8 cellular contexts compared by ENCODE assay signal in genomic region chr5:170922331-170922730, GRCh38.
DNase-seq lines count a peak whose midpoint lies in the region; ATAC-seq, FAIRE-seq and TF ChIP-seq lines count a peak whose summit lies in the region.
"Not testable (repeated sequence)": the region's sequence is repeated elsewhere in the genome, so short reads cannot be mapped to it uniquely, and the experiment has no call there.

No MANE protein-coding gene starts in this region.

- TF ChIP-seq CTCF in GM23338 (conservative IDR thresholded peaks at IDR 0.05; ENCODE audit: low read depth in 2 of 2); bronchial epithelial cell (IDR thresholded peaks at IDR 0.05; ENCODE audit: insufficient read depth, low read length, severe bottlenecking); foreskin keratinocyte (conservative IDR thresholded peaks at IDR 0.05): not testable (repeated sequence)

- not testable (repeated sequence) for H3K27me3 Mint-ChIP-seq in GM23338 (ENCODE audit: insufficient read depth, low read depth, poor library complexity)

- H3K4me1 ChIP-seq in GM23338 (ENCODE audit: insufficient read depth); foreskin keratinocyte; mesodermal cell (ENCODE audit: control insufficient read depth, insufficient read depth, low read length, poor library complexity, severe bottlenecking): not testable (repeated sequence)
- peaks cover 11% of the 10 kb centered on the region for H3K4me1 ChIP-seq in neuron (ENCODE audit: insufficient read depth, low read length)

- 47 to 62% methylated on average over 9 to 10 of the region's 10 CpGs for WGBS in mesodermal cell (ENCODE audit: insufficient coverage in 2 of 2), 2 experiments

- H3K9me2 ChIP-seq in GM23338 (ENCODE audit: insufficient read depth): not testable (repeated sequence)

- FAIRE-seq in bronchial epithelial cell (lab: Jason Lieb, UNC): not testable (repeated sequence)
- FAIRE-seq in urothelium cell line (lab: Jason Lieb, UNC): peak; percentile 67

- DNase-seq in GM23338 (ENCODE audit: low spot score) (peak; percentile 39), amniotic epithelial cell (ENCODE audit: low read depth) (peak; percentile 57), bronchial epithelial cell (ENCODE audit: low read depth) (peak; percentile 11), islet precursor cell (peak; percentile 48)
- DNase-seq in foreskin keratinocyte; urothelium cell line (ENCODE audit: low spot score): not testable (repeated sequence)

- H3K79me2 ChIP-seq in GM23338 (replicated peaks; ENCODE audit: insufficient read depth): not testable (repeated sequence)

- H3K4me3 ChIP-seq in GM23338; bronchial epithelial cell (ENCODE audit: low read depth, low read length); mesodermal cell (ENCODE audit: extremely low read depth, insufficient read depth, low read length, poor library complexity, severe bottlenecking): not testable (repeated sequence)
- peak overlapping the region; percentile 48 for H3K4me3 ChIP-seq in neuron (ENCODE audit: low read length)

- ATAC-seq in GM23338 (peak; percentile 82), foreskin keratinocyte (peak; percentile 32)

- not testable (repeated sequence) for H3F3A ChIP-seq in GM23338 (replicated peaks; ENCODE audit: low read depth)

- H3K27ac ChIP-seq in GM23338 (ENCODE audit: low read depth); foreskin keratinocyte: not testable (repeated sequence)
- H3K27ac ChIP-seq in mesodermal cell (ENCODE audit: low read depth, low read length, severe bottlenecking): peak overlapping the region; percentile 47

- H3K27ac Mint-ChIP-seq in GM23338: not testable (repeated sequence)

- H3K9me3 Mint-ChIP-seq in GM23338: not testable (repeated sequence)

- H3K27me3 ChIP-seq in GM23338 (ENCODE audit: insufficient read depth); bronchial epithelial cell (ENCODE audit: control insufficient read depth, insufficient read depth, low read length); foreskin keratinocyte; neuron (ENCODE audit: insufficient read depth, low read length): not testable (repeated sequence)

- H3K4me1 Mint-ChIP-seq in GM23338: not testable (repeated sequence)

- not testable (repeated sequence) for H3K4me2 ChIP-seq in GM23338

- peaks cover 23% of the 10 kb centered on the region; the same call in 2 of the 3 replicates for H3K36me3 Mint-ChIP-seq in GM23338 (ENCODE audit: low read depth)

- H3K36me3 ChIP-seq in GM23338 (ENCODE audit: insufficient read depth); bronchial epithelial cell (ENCODE audit: control insufficient read depth, insufficient read depth, low read length); mesodermal cell (ENCODE audit: control insufficient read depth, insufficient read depth, low read length); neuron (ENCODE audit: insufficient read depth, low read length): not testable (repeated sequence)

- not testable (repeated sequence) for H3K9me3 ChIP-seq in mesodermal cell (ENCODE audit: control insufficient read depth, low read length); neuron (ENCODE audit: low read length)

- not testable (repeated sequence) for H2AFZ ChIP-seq in GM23338
- H2AFZ ChIP-seq in neuron (ENCODE audit: low read depth, low read length): peak overlapping the region; percentile 76

- H4K20me1 ChIP-seq in GM23338 (replicated peaks; ENCODE audit: insufficient read depth): not testable (repeated sequence)

- H3K4me3 Mint-ChIP-seq in GM23338: not testable (repeated sequence)
